Comparison of ENCODE assay signal across 25 cellular contexts in the genomic region with DNA sequence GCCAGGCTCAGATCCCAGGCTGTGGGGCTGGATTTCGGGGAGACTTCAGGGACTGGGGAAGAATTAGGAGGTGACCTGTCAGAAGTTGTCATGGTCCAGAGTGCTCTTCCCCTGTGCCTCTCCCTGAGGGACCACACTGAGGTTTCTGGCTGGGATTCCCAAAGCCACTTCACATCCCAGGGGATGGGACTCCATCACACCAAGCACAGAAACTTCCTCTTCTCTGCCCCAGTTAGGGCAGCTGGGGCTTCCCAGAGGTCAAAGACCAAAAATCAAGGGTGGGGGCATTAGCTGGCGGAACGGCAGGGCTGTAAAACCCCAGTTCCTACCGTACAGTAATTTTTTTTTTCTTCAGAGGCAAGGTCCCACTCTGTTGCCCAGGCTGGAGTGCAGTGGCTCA. TPM values are rescaled to one million over a fixed set of nuclear protein-coding genes. Genes with fewer than 3 reads are reported as not detected.
"Had no signal": no experiment of that assay in that cellular context is flagged by ENCODE, and none has a peak within 500 bp of the region (broad histone marks: within the 10 kb centered on the region; RNA-seq: fewer than 3 reads in every experiment).

No MANE protein-coding gene starts in this region.

- H3K36me3 ChIP-seq: left lung, ovary, prostate gland, thyroid gland, upper lobe of right lung had no signal

- ATAC-seq: activated T-cell treated with anti-CD3 and anti-CD28 coated beads, Interleukin-2, amount 50 U/mL, for 72 hours; left lung; natural killer cell treated with Interleukin-12 subunit alpha and Interleukin-12 subunit beta and Interleukin-15 and Interleukin-18, amount 100 ng/mL, for 72 hours; stimulated activated naive CD8-positive, alpha-beta T cell treated with anti-CD3 and anti-CD28 coated beads, Interleukin-15, Interleukin-2, amounts not matched to agents 100 U/mL and 50 U/mL, for 24 hours; upper lobe of right lung had no signal

- H3K4me1 Mint-ChIP-seq: brain had no signal

- DNase-seq: activated CD4-positive, alpha-beta memory T cell treated with anti-CD3 and anti-CD28 coated beads, Interleukin-2, amount 10 ng/mL, durations not matched to agents 7 days and 5 days; activated CD4-positive, alpha-beta T cell treated with anti-CD3 and anti-CD28 coated beads, Interleukin-2, amount 10 ng/mL, durations not matched to agents 24 days and 14 days; activated effector memory CD4-positive, alpha-beta T cell treated with Interleukin-2 at 50 U/mL for 16 hours; activated naive CD4-positive, alpha-beta T cell treated with anti-CD3 and anti-CD28 coated beads for 36 hours; activated T-cell treated with anti-CD3 and anti-CD28 coated beads, Interleukin-2, amount 50 U/mL, for 72 hours; aorta; effector CD4-positive, alpha-beta T cell; foreskin melanocyte; hippocampal formation; kidney glomerular epithelial cell; left lung; ovary; stimulated activated CD4-positive, alpha-beta T cell treated with anti-CD3 and anti-CD28 coated beads, Interleukin-4, amount 100 ng/mL, for 1 hour; stimulated activated naive CD8-positive, alpha-beta T cell treated with anti-CD3 and anti-CD28 coated beads, Interleukin-15, Interleukin-2, amounts not matched to agents 100 U/mL and 50 U/mL, for 24 hours; substantia nigra; thyroid gland; upper lobe of right lung had no signal

- H3K36me3 Mint-ChIP-seq: brain; natural killer cell treated with Interleukin-12 subunit alpha and Interleukin-12 subunit beta and Interleukin-15 and Interleukin-18, amount 100 ng/mL, for 72 hours had no signal

- H3K27me3 ChIP-seq: ovary, thyroid gland had no signal

- H3K27ac ChIP-seq: left lung, ovary, prostate gland, thyroid gland, upper lobe of right lung had no signal

- H3K4me3 ChIP-seq: left lung, lung, ovary, prostate gland, thyroid gland, upper lobe of right lung had no signal

- H3K9me3 Mint-ChIP-seq: activated CD4-positive, alpha-beta memory T cell treated with anti-CD3 and anti-CD28 coated beads, Interleukin-2, amount 10 ng/mL, durations not matched to agents 7 days and 5 days; activated CD4-positive, alpha-beta T cell treated with anti-CD3 and anti-CD28 coated beads, Interleukin-2, amount 10 ng/mL, durations not matched to agents 24 days and 14 days; activated naive CD4-positive, alpha-beta T cell treated with anti-CD3 and anti-CD28 coated beads for 36 hours; activated T-cell treated with anti-CD3 and anti-CD28 coated beads, Interleukin-2, amount 50 U/mL, for 72 hours; dendritic cell treated with granulocyte-macrophage colony-stimulating factor and Interleukin-4, amounts not matched to agents 40 ng/mL and 50 ng/mL, for 4 days; natural killer cell treated with Interleukin-12 subunit alpha and Interleukin-12 subunit beta and Interleukin-15 and Interleukin-18, amount 100 ng/mL, for 72 hours; T-helper 1 cell treated with Interleukin-12 subunit alpha and Interleukin-12 subunit beta and Interleukin-4 antibody, amounts not matched to agents 30 μg/mL and 1 μg/mL, for 36 hours had no signal

- H3K27ac Mint-ChIP-seq: activated CD4-positive, alpha-beta memory T cell treated with anti-CD3 and anti-CD28 coated beads, Interleukin-2, amount 10 ng/mL, durations not matched to agents 7 days and 5 days; activated CD4-positive, alpha-beta T cell treated with anti-CD3 and anti-CD28 coated beads, Interleukin-2, amount 10 ng/mL, durations not matched to agents 24 days and 14 days; activated naive CD4-positive, alpha-beta T cell treated with anti-CD3 and anti-CD28 coated beads for 36 hours; activated T-cell treated with anti-CD3 and anti-CD28 coated beads, Interleukin-2, amount 50 U/mL, for 72 hours; brain; dendritic cell treated with granulocyte-macrophage colony-stimulating factor and Interleukin-4, amounts not matched to agents 40 ng/mL and 50 ng/mL, for 4 days; natural killer cell treated with Interleukin-12 subunit alpha and Interleukin-12 subunit beta and Interleukin-15 and Interleukin-18, amount 100 ng/mL, for 72 hours; T-helper 1 cell treated with Interleukin-12 subunit alpha and Interleukin-12 subunit beta and Interleukin-4 antibody, amounts not matched to agents 30 μg/mL and 1 μg/mL, for 36 hours had no signal

- H3K4me3 Mint-ChIP-seq: activated CD4-positive, alpha-beta memory T cell treated with anti-CD3 and anti-CD28 coated beads, Interleukin-2, amount 10 ng/mL, durations not matched to agents 7 days and 5 days; activated CD4-positive, alpha-beta T cell treated with anti-CD3 and anti-CD28 coated beads, Interleukin-2, amount 10 ng/mL, durations not matched to agents 24 days and 14 days; activated naive CD4-positive, alpha-beta T cell treated with anti-CD3 and anti-CD28 coated beads for 36 hours; activated T-cell treated with anti-CD3 and anti-CD28 coated beads, Interleukin-2, amount 50 U/mL, for 72 hours; brain; dendritic cell treated with granulocyte-macrophage colony-stimulating factor and Interleukin-4, amounts not matched to agents 40 ng/mL and 50 ng/mL, for 4 days; natural killer cell treated with Interleukin-12 subunit alpha and Interleukin-12 subunit beta and Interleukin-15 and Interleukin-18, amount 100 ng/mL, for 72 hours; T-helper 1 cell treated with Interleukin-12 subunit alpha and Interleukin-12 subunit beta and Interleukin-4 antibody, amounts not matched to agents 30 μg/mL and 1 μg/mL, for 36 hours had no signal

- H3K9me3 ChIP-seq: left lung, ovary, prostate gland, thyroid gland, upper lobe of right lung had no signal

- H3K4me1 ChIP-seq: prostate gland, thyroid gland, upper lobe of right lung had no signal

- H3K27me3 Mint-ChIP-seq: dendritic cell treated with granulocyte-macrophage colony-stimulating factor and Interleukin-4, amounts not matched to agents 40 ng/mL and 50 ng/mL, for 4 days had no signal

RNA-seq across cellular contexts. Expression of a gene that starts 7.4 kb away (rescaled TPM):
- total RNA-seq: activated CD4-positive, alpha-beta T cell treated with anti-CD3 and anti-CD28 coated beads, Interleukin-2, amount 10 ng/mL, durations not matched to agents 24 days and 14 days; cardiac septum; chondrocyte; thyroid gland had no signal
- polyA plus RNA-seq: aorta had no signal

RNA-seq across cellular contexts. Expression of a gene that starts 17.6 kb away (rescaled TPM):
- total RNA-seq: activated CD4-positive, alpha-beta memory T cell treated with anti-CD3 and anti-CD28 coated beads, Interleukin-2, amount 10 ng/mL, durations not matched to agents 7 days and 5 days; activated CD4-positive, alpha-beta T cell treated with anti-CD3 and anti-CD28 coated beads, Interleukin-2, amount 10 ng/mL, durations not matched to agents 24 days and 14 days; activated naive CD4-positive, alpha-beta T cell treated with anti-CD3 and anti-CD28 coated beads for 36 hours; activated T-cell treated with anti-CD3 and anti-CD28 coated beads, Interleukin-2, amount 50 U/mL, for 72 hours; chondrocyte; natural killer cell treated with Interleukin-12 subunit alpha and Interleukin-12 subunit beta and Interleukin-15 and Interleukin-18, amount 100 ng/mL, for 72 hours had no signal

RNA-seq across cellular contexts. Expression of a gene that starts 25.6 kb away (rescaled TPM):
- total RNA-seq: activated CD4-positive, alpha-beta memory T cell treated with anti-CD3 and anti-CD28 coated beads, Interleukin-2, amount 10 ng/mL, durations not matched to agents 7 days and 5 days; activated CD4-positive, alpha-beta T cell treated with anti-CD3 and anti-CD28 coated beads, Interleukin-2, amount 10 ng/mL, durations not matched to agents 24 days and 14 days; activated naive CD4-positive, alpha-beta T cell treated with anti-CD3 and anti-CD28 coated beads for 36 hours; activated T-cell treated with anti-CD3 and anti-CD28 coated beads, Interleukin-2, amount 50 U/mL, for 72 hours; aorta; chondrocyte; natural killer cell treated with Interleukin-12 subunit alpha and Interleukin-12 subunit beta and Interleukin-15 and Interleukin-18, amount 100 ng/mL, for 72 hours; prostate gland; thyroid gland had no signal

RNA-seq across cellular contexts. Expression of a gene that starts 37.4 kb away (rescaled TPM):
- total RNA-seq: activated CD4-positive, alpha-beta memory T cell treated with anti-CD3 and anti-CD28 coated beads, Interleukin-2, amount 10 ng/mL, durations not matched to agents 7 days and 5 days; activated CD4-positive, alpha-beta T cell treated with anti-CD3 and anti-CD28 coated beads, Interleukin-2, amount 10 ng/mL, durations not matched to agents 24 days and 14 days; activated naive CD4-positive, alpha-beta T cell treated with anti-CD3 and anti-CD28 coated beads for 36 hours; activated T-cell treated with anti-CD3 and anti-CD28 coated beads, Interleukin-2, amount 50 U/mL, for 72 hours; chondrocyte; natural killer cell treated with Interleukin-12 subunit alpha and Interleukin-12 subunit beta and Interleukin-15 and Interleukin-18, amount 100 ng/mL, for 72 hours had no signal
